25 cellular contexts compared by ENCODE assay signal in the genomic region with DNA sequence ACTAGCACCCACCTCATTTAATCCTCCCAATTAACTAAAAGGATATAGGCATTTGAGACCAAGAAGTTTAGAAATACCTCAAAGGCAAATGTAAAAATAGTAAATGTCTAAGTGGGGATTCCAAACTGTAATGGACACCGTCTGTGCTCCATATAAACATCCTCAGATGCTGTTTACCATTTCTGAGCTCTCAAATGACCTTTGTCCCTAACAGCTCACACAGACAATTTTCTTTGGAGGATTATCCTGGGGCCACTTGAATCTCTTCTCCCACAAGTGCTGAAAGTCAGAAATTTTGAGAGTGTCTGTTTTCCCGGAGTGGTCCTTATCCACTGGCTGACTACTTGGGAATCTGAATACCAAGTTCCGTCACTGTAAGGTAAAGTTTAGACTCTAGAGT.
"Had no signal": no experiment of that assay in that cellular context is flagged by ENCODE, and none has a peak within 500 bp of the region (broad histone marks: within the 10 kb centered on the region; RNA-seq: fewer than 3 reads in every experiment).

No MANE protein-coding gene starts in this region.

- ATAC-seq: left colon; left ventricle myocardium superior; lower lobe of right lung; natural killer cell; stimulated activated effector memory CD8-positive, alpha-beta T cell treated with anti-CD3 and anti-CD28 coated beads, Interleukin-12 subunit alpha, Interleukin-12 subunit beta, amount 100 ng/mL, for 72 hours had no signal

- H3K27me3 ChIP-seq: colonic mucosa, esophagus muscularis mucosa, right atrium auricular region, sigmoid colon, stomach, thyroid gland, vagina had no signal

- H3K9me3 Mint-ChIP-seq: dendritic cell treated with granulocyte-macrophage colony-stimulating factor and Interleukin-4, amounts not matched to agents 40 ng/mL and 50 ng/mL, for 4 days had no signal

- H3K36me3 ChIP-seq: colonic mucosa, esophagus muscularis mucosa, lower lobe of right lung, right atrium auricular region, sigmoid colon, stomach, thyroid gland, vagina had no signal

- H3K27me3 Mint-ChIP-seq: dendritic cell treated with granulocyte-macrophage colony-stimulating factor and Interleukin-4, amounts not matched to agents 40 ng/mL and 50 ng/mL, for 4 days; progenitor cell of endocrine pancreas had no signal

- DNase-seq: colonic mucosa; effector memory CD4-positive, alpha-beta T cell; foreskin melanocyte; hypothalamus; immature natural killer cell; islet precursor cell; kidney glomerular epithelial cell; left colon; left ventricle myocardium superior; lower lobe of right lung; natural killer cell; sigmoid colon; stimulated activated CD4-positive, alpha-beta T cell treated with anti-CD3 and anti-CD28 coated beads, Interleukin-2, amount 100 ng/mL, for 24 hours; stimulated activated CD4-positive, alpha-beta T cell treated with anti-CD3 and anti-CD28 coated beads, Interleukin-4, amount 100 ng/mL, for 24 hours; stimulated activated naive CD4-positive, alpha-beta T cell treated with Interleukin-2 at 50 U/mL for 16 hours; stomach; thyroid gland; trophoblast cell had no signal

- H3K9me3 ChIP-seq: colonic mucosa, esophagus muscularis mucosa, lower lobe of right lung, right atrium auricular region, sigmoid colon, stomach, thyroid gland, vagina had no signal

- H3K4me1 ChIP-seq: colonic mucosa, esophagus muscularis mucosa, lower lobe of right lung, parathyroid adenoma, right atrium auricular region, sigmoid colon, stomach, thyroid gland, vagina had no signal

- H3K27ac ChIP-seq: colonic mucosa, esophagus muscularis mucosa, lower lobe of right lung, parathyroid adenoma, right atrium auricular region, sigmoid colon, stomach, thyroid gland, vagina had no signal

- H3K4me3 Mint-ChIP-seq: dendritic cell treated with granulocyte-macrophage colony-stimulating factor and Interleukin-4, amounts not matched to agents 40 ng/mL and 50 ng/mL, for 4 days; immature natural killer cell; natural killer cell; stimulated activated effector memory CD8-positive, alpha-beta T cell treated with anti-CD3 and anti-CD28 coated beads, Interleukin-12 subunit alpha, Interleukin-12 subunit beta, amount 100 ng/mL, for 72 hours had no signal

- H3K9ac ChIP-seq: parathyroid adenoma had no signal

- H3K4me3 ChIP-seq: colonic mucosa, esophagus muscularis mucosa, lower lobe of right lung, right atrium auricular region, sigmoid colon, stomach, thyroid gland, vagina had no signal

- H3K79me2 ChIP-seq: parathyroid adenoma had no signal

- H3K36me3 Mint-ChIP-seq: natural killer cell; stimulated activated effector memory CD8-positive, alpha-beta T cell treated with anti-CD3 and anti-CD28 coated beads, Interleukin-12 subunit alpha, Interleukin-12 subunit beta, amount 100 ng/mL, for 72 hours had no signal

- H3K4me1 Mint-ChIP-seq: immature natural killer cell; natural killer cell; stimulated activated effector memory CD8-positive, alpha-beta T cell treated with anti-CD3 and anti-CD28 coated beads, Interleukin-12 subunit alpha, Interleukin-12 subunit beta, amount 100 ng/mL, for 72 hours had no signal

- H2AFZ ChIP-seq: parathyroid adenoma had no signal

- H3K27ac Mint-ChIP-seq: dendritic cell treated with granulocyte-macrophage colony-stimulating factor and Interleukin-4, amounts not matched to agents 40 ng/mL and 50 ng/mL, for 4 days; immature natural killer cell; natural killer cell; progenitor cell of endocrine pancreas; stimulated activated effector memory CD8-positive, alpha-beta T cell treated with anti-CD3 and anti-CD28 coated beads, Interleukin-12 subunit alpha, Interleukin-12 subunit beta, amount 100 ng/mL, for 72 hours had no signal
